Comparison of ENCODE assay signal across 15 cellular contexts in genomic region chr5:107705390-107706014, GRCh38. TPM values are rescaled to one million over a fixed set of nuclear protein-coding genes. Genes with fewer than 3 reads are reported as not detected.
A peak's percentile ranks its signal among the peaks of the same experiment; 100 is the strongest.
DNase-seq lines count a peak whose midpoint lies in the region; ATAC-seq and TF ChIP-seq lines count a peak whose summit lies in the region.
"Had no signal": no experiment of that assay in that cellular context is flagged by ENCODE, and none has a peak within 500 bp of the region (broad histone marks: within the 10 kb centered on the region; RNA-seq: fewer than 3 reads in every experiment).

No MANE protein-coding gene starts in this region.

- TF ChIP-seq CTCF in glutamatergic neuron (IDR thresholded peaks at IDR 0.05; ENCODE audit: partially characterized antibody, unreplicated experiment) (no peak), type B pancreatic cell (conservative IDR thresholded peaks at IDR 0.05) (no peak)

- H3K9me3 Mint-ChIP-seq in glutamatergic neuron (ENCODE audit: unreplicated experiment) (peaks cover 4% of the 10 kb centered on the region), type B pancreatic cell (peaks cover 23% of the 10 kb centered on the region)

- no peaks in the 10 kb centered on the region for H3K27me3 Mint-ChIP-seq in glutamatergic neuron (ENCODE audit: unreplicated experiment)
- no peaks in the 10 kb centered on the region for H3K27me3 Mint-ChIP-seq in type B pancreatic cell
- H3K27me3 Mint-ChIP-seq: IgD-negative memory B cell had no signal

- intact Hi-C loops in Right ventricle myocardium inferior (cut with DNase I), result no loop called here

- H3K4me1 Mint-ChIP-seq in glutamatergic neuron (ENCODE audit: low read depth, unreplicated experiment), result peaks cover 14% of the 10 kb centered on the region
- H3K4me1 Mint-ChIP-seq in type B pancreatic cell (ENCODE audit: unreplicated experiment), result peaks cover 13% of the 10 kb centered on the region
- H3K4me1 Mint-ChIP-seq: IgD-negative memory B cell had no signal

- ATAC-seq in HG02938 (IDR thresholded peaks at IDR 0.05; ENCODE audit: unreplicated experiment) (no peak), Right ventricle myocardium inferior (no peak)
- ATAC-seq: activated CD8-positive, alpha-beta T cell treated with anti-CD3 and anti-CD28 coated beads, Interleukin-2, amount 10 ng/mL, durations not matched to agents 7 days and 5 days; activated naive CD4-positive, alpha-beta T cell treated with anti-CD3 and anti-CD28 coated beads, Interleukin-2, amount 50 U/mL, for 72 hours; natural killer cell treated with Interleukin-12 subunit alpha and Interleukin-12 subunit beta and Interleukin-15 and Interleukin-18, amount 100 ng/mL, for 72 hours had no signal

- H3K27ac Mint-ChIP-seq in glutamatergic neuron (ENCODE audit: unreplicated experiment) (peak overlapping the region; percentile 91), type B pancreatic cell (no peak overlapping the region)
- H3K27ac Mint-ChIP-seq: activated CD8-positive, alpha-beta T cell treated with anti-CD3 and anti-CD28 coated beads, Interleukin-2, amount 10 ng/mL, durations not matched to agents 7 days and 5 days; activated naive CD4-positive, alpha-beta T cell treated with anti-CD3 and anti-CD28 coated beads, Interleukin-2, amount 50 U/mL, for 72 hours; IgD-negative memory B cell; natural killer cell treated with Interleukin-12 subunit alpha and Interleukin-12 subunit beta and Interleukin-15 and Interleukin-18, amount 100 ng/mL, for 72 hours had no signal

- H3K36me3 Mint-ChIP-seq in glutamatergic neuron (ENCODE audit: unreplicated experiment), result no peaks in the 10 kb centered on the region
- no peaks in the 10 kb centered on the region for H3K36me3 Mint-ChIP-seq in type B pancreatic cell
- H3K36me3 Mint-ChIP-seq: activated naive CD4-positive, alpha-beta T cell treated with anti-CD3 and anti-CD28 coated beads, Interleukin-2, amount 50 U/mL, for 72 hours; IgD-negative memory B cell; natural killer cell treated with Interleukin-12 subunit alpha and Interleukin-12 subunit beta and Interleukin-15 and Interleukin-18, amount 100 ng/mL, for 72 hours had no signal

- H3K4me3 Mint-ChIP-seq in glutamatergic neuron (ENCODE audit: unreplicated experiment) (peak overlapping the region; percentile 66), type B pancreatic cell (peak overlapping the region; percentile 68)
- H3K4me3 Mint-ChIP-seq: activated CD8-positive, alpha-beta T cell treated with anti-CD3 and anti-CD28 coated beads, Interleukin-2, amount 10 ng/mL, durations not matched to agents 7 days and 5 days; IgD-negative memory B cell; natural killer cell treated with Interleukin-12 subunit alpha and Interleukin-12 subunit beta and Interleukin-15 and Interleukin-18, amount 100 ng/mL, for 72 hours had no signal

- DNase-seq in NCI-H82 (lab: John Stamatoyannopoulos, UW) (peak; percentile 12), NCI-H82 treated with DMSO at 0.1 percent for 48 hours (lab: John Stamatoyannopoulos, UW; ENCODE audit: unreplicated experiment) (no peak), amniotic stem cell (lab: John Stamatoyannopoulos, UW) (peak; percentile 8), glutamatergic neuron (no peak), type B pancreatic cell (ENCODE audit: extremely low spot score, unreplicated experiment) (no peak), Right ventricle myocardium inferior (ENCODE audit: missing footprints) (no peak), cerebellum (ENCODE audit: low spot score) (no peak)
- DNase-seq: activated CD8-positive, alpha-beta T cell treated with anti-CD3 and anti-CD28 coated beads, Interleukin-2, amount 10 ng/mL, durations not matched to agents 7 days and 5 days; effector CD8-positive, alpha-beta T cell; NCI-H187 treated with DMSO at 0.1 percent for 48 hours; stimulated activated naive CD4-positive, alpha-beta T cell had no signal

RNA-seq across cellular contexts. Expression of gene EFNA5, which starts 34.8 kb away (rescaled TPM):
- total RNA-seq in glutamatergic neuron (ENCODE audit: unreplicated experiment) (158 TPM), type B pancreatic cell (ENCODE audit: low replicate concordance) (35.7 and 65.0 TPM in 2 replicates), Right ventricle myocardium inferior (28.5 TPM), cerebellum (22.9 TPM)
- total RNA-seq: activated CD8-positive, alpha-beta T cell treated with anti-CD3 and anti-CD28 coated beads, Interleukin-2, amount 10 ng/mL, durations not matched to agents 7 days and 5 days; activated naive CD4-positive, alpha-beta T cell treated with anti-CD3 and anti-CD28 coated beads, Interleukin-2, amount 50 U/mL, for 72 hours had no signal

Comparison
In these comparisons a context has a peak if more than half of its experiments do, and no peak if none do; other contexts are left out.
1. DNase-seq: peak in NCI-H82 (single experiment) and amniotic stem cell (single experiment); none in NCI-H82 treated with DMSO at 0.1 percent for 48 hours (single experiment), glutamatergic neuron (single experiment), type B pancreatic cell (single experiment), Right ventricle myocardium inferior (single experiment) and cerebellum (single experiment).